In genomic region chr6:52369234-52369633, GRCh38 we compare ENCODE assay signal across 18 cellular contexts. TPM values are rescaled to one million over a fixed set of nuclear protein-coding genes. Genes with fewer than 3 reads are reported as not detected.
DNase-seq lines count a peak whose midpoint lies in the region; ATAC-seq, FAIRE-seq and TF ChIP-seq lines count a peak whose summit lies in the region.
"Had no signal": no experiment of that assay in that cellular context is flagged by ENCODE, and none has a peak within 500 bp of the region (broad histone marks: within the 10 kb centered on the region; RNA-seq: fewer than 3 reads in every experiment).

No MANE protein-coding gene starts in this region.

- H3K36me3 Mint-ChIP-seq in CD4-positive, alpha-beta T cell (ENCODE audit: low read depth): peaks cover 81% of the 10 kb centered on the region
- H3K36me3 Mint-ChIP-seq in naive thymus-derived CD4-positive, alpha-beta T cell: peaks cover 9 to 70% (median 41%) of the 10 kb centered on the region in 5 donors

- POLR2A ChIA-PET in CD4-positive, alpha-beta T cell (lab: Charles Lee): interaction anchor here (0.8 to 8.4 kb wide), 2 partner anchors 19 to 25 kb away, joined by 3 to 132 read pairs; no protein-coding TSS in a partner anchor
- POLR2A ChIA-PET in naive thymus-derived CD4-positive, alpha-beta T cell (lab: Charles Lee): interaction anchor here (1.6 kb wide), 1 partner anchor 84 kb away, joined by 5 read pairs; no protein-coding TSS in a partner anchor

- FAIRE-seq in GM19239 (lab: Jason Lieb, UNC): peak; percentile 14
- FAIRE-seq: GM12878, GM18507 had no signal

- peak overlapping the region; percentile 3 for H3K4me3 ChIP-seq in effector memory CD4-positive, alpha-beta T cell (ENCODE audit: insufficient read depth, low read depth, low read length, poor library complexity, severe bottlenecking)
- H3K4me3 ChIP-seq in naive thymus-derived CD4-positive, alpha-beta T cell (ENCODE audit: low read length): no peak overlapping the region
- H3K4me3 ChIP-seq: GM12878, GM23338 had no signal

- no peak for TF ChIP-seq CTCF in CD4-positive, alpha-beta T cell (IDR thresholded peaks at IDR 0.05)

- no peaks in the 10 kb centered on the region for H3K9me3 ChIP-seq in CD4-positive, alpha-beta T cell (ENCODE audit: control insufficient read depth, low read length)
- no peaks in the 10 kb centered on the region for H3K9me3 ChIP-seq in effector memory CD4-positive, alpha-beta T cell (ENCODE audit: control insufficient read depth, low read length)
- H3K9me3 ChIP-seq in naive thymus-derived CD4-positive, alpha-beta T cell (ENCODE audit: control insufficient read depth in 2 of 3, low read length in 3 of 3): no peaks in the 10 kb centered on the region

- intact Hi-C loops in CD4-positive, alpha-beta T cell (cut with DNase I, micrococcal nuclease): no loop called here
- intact Hi-C loops in naive thymus-derived CD4-positive, alpha-beta T cell (cut with micrococcal nuclease): loop anchor here in 1 of 2 donors (10.0 kb wide), 1 partner anchor 1176 kb away; the partner anchor contains the start of gene GCLC

- no peak for DNase-seq in CD4-positive, alpha-beta T cell
- DNase-seq in GM19239 (ENCODE audit: insufficient read length, low spot score): no peak
- no peak for DNase-seq in effector memory CD4-positive, alpha-beta T cell
- no peak for DNase-seq in naive thymus-derived CD4-positive, alpha-beta T cell
- DNase-seq in DMS 273 (lab: John Stamatoyannopoulos, UW; ENCODE audit: unreplicated experiment): no peak
- DNase-seq in COR-L47 (lab: John Stamatoyannopoulos, UW): no peak
- DNase-seq in mesenteric fat pad (ENCODE audit: low spot score): no peak
- DNase-seq: ACHN; C1 segment of cervical spinal cord; CD8-positive, alpha-beta memory T cell; DMS79; H7; KG1 had no signal

- peaks cover 6% of the 10 kb centered on the region for H3K36me3 ChIP-seq in effector memory CD4-positive, alpha-beta T cell (ENCODE audit: control insufficient read depth, insufficient read depth, low read length)
- peaks cover 0 to 25% (median 3%) of the 10 kb centered on the region in 3 experiments for H3K36me3 ChIP-seq in naive thymus-derived CD4-positive, alpha-beta T cell (ENCODE audit: control insufficient read depth in 2 of 3, insufficient read depth in 3 of 3, low read length in 3 of 3)

- peaks cover 89% of the 10 kb centered on the region for H3K4me1 Mint-ChIP-seq in CD4-positive, alpha-beta T cell (ENCODE audit: low read depth)
- peaks cover 21 to 95% (median 91%) of the 10 kb centered on the region in 7 donors for H3K4me1 Mint-ChIP-seq in naive thymus-derived CD4-positive, alpha-beta T cell

- CTCF ChIA-PET in CD4-positive, alpha-beta T cell (lab: Charles Lee): interaction anchor here (1.2 kb wide), 2 partner anchors 21 to 85 kb away, joined by 3 to 5 read pairs; partner anchors contain the start of gene MCM3
- CTCF ChIA-PET in naive thymus-derived CD4-positive, alpha-beta T cell (lab: Charles Lee): interaction anchor here (0.7 to 11.4 kb wide), 4 partner anchors 10 to 59 kb away, joined by 3 to 78 read pairs (median 38); no protein-coding TSS in a partner anchor

- no peaks in the 10 kb centered on the region for H3K27me3 ChIP-seq in CD4-positive, alpha-beta T cell (ENCODE audit: control insufficient read depth, insufficient read depth, low read length)
- H3K27me3 ChIP-seq in effector memory CD4-positive, alpha-beta T cell (replicated peaks; ENCODE audit: control insufficient read depth, insufficient read depth, low read length, poor library complexity, severe bottlenecking): no peaks in the 10 kb centered on the region
- no peaks in the 10 kb centered on the region for H3K27me3 ChIP-seq in naive thymus-derived CD4-positive, alpha-beta T cell (ENCODE audit: control insufficient read depth in 2 of 2, insufficient read depth in 2 of 2, low read length in 2 of 2)

- H3K4me1 ChIP-seq in effector memory CD4-positive, alpha-beta T cell (ENCODE audit: control insufficient read depth, insufficient read depth, low read length, poor library complexity, severe bottlenecking): no peaks in the 10 kb centered on the region
- H3K4me1 ChIP-seq in naive thymus-derived CD4-positive, alpha-beta T cell (ENCODE audit: control insufficient read depth in 2 of 2, insufficient read depth in 2 of 2, low read length in 2 of 2): peaks cover 14 to 30% of the 10 kb centered on the region in 2 donors

- H3K27me3 Mint-ChIP-seq in CD4-positive, alpha-beta T cell: no peaks in the 10 kb centered on the region
- peaks cover 0 to 2% (median 0%) of the 10 kb centered on the region in 5 donors for H3K27me3 Mint-ChIP-seq in naive thymus-derived CD4-positive, alpha-beta T cell
- H3K27me3 Mint-ChIP-seq: B cell; CD8-positive, alpha-beta memory T cell; IgD-negative memory B cell had no signal

- H3K27ac Mint-ChIP-seq in CD4-positive, alpha-beta T cell: peak overlapping the region; percentile 59
- peak overlapping the region in 8 of 9 donors; percentile 52 to 99 (median 82) for H3K27ac Mint-ChIP-seq in naive thymus-derived CD4-positive, alpha-beta T cell
- H3K27ac Mint-ChIP-seq: B cell, GM23338, IgD-negative memory B cell had no signal

- no peak overlapping the region for H3K4me3 Mint-ChIP-seq in CD4-positive, alpha-beta T cell
- H3K4me3 Mint-ChIP-seq in naive thymus-derived CD4-positive, alpha-beta T cell: peak overlapping the region in 1 of 10 donors; percentile 33
- H3K4me3 Mint-ChIP-seq: B cell; CD8-positive, alpha-beta memory T cell; GM23338; IgD-negative memory B cell had no signal

- peaks cover 4% of the 10 kb centered on the region for H3K9me3 Mint-ChIP-seq in CD4-positive, alpha-beta T cell
- H3K9me3 Mint-ChIP-seq in naive thymus-derived CD4-positive, alpha-beta T cell: peaks cover 0 to 10% (median 5%) of the 10 kb centered on the region in 11 donors
- H3K9me3 Mint-ChIP-seq: GM23338 had no signal

- ATAC-seq in CD4-positive, alpha-beta T cell (ENCODE audit: poor library complexity): no peak
- ATAC-seq in naive thymus-derived CD4-positive, alpha-beta T cell: no peak
- ATAC-seq: GM12878, GM23338 had no signal

- no peak overlapping the region for H3K27ac ChIP-seq in CD4-positive, alpha-beta T cell (ENCODE audit: low read depth, low read length)
- H3K27ac ChIP-seq in effector memory CD4-positive, alpha-beta T cell (ENCODE audit: insufficient read depth, low read length, poor library complexity, severe bottlenecking): no peak overlapping the region
- H3K27ac ChIP-seq in naive thymus-derived CD4-positive, alpha-beta T cell (ENCODE audit: low read depth, low read length): no peak overlapping the region

RNA-seq across cellular contexts. Expression of gene PAQR8, which starts 7.3 kb away (rescaled TPM):
- total RNA-seq in CD4-positive, alpha-beta T cell: 1 to 10 TPM; 1.8 to 1.9 TPM
- 10 to 100 TPM in 3 of 5 experiments, 1 to 10 TPM in 2; 7.5 to 46.2 (median 21.6) TPM for total RNA-seq in naive thymus-derived CD4-positive, alpha-beta T cell
- 10 to 100 TPM; 32.1 to 39.2 TPM for polyA plus RNA-seq in naive thymus-derived CD4-positive, alpha-beta T cell
- total RNA-seq in mesenteric fat pad: 3.9 TPM

RNA-seq across cellular contexts. Expression of gene EFHC1, which starts 50.9 kb away (rescaled TPM):
- total RNA-seq in CD4-positive, alpha-beta T cell: 1 to 10 TPM; 3.4 to 4.8 TPM
- 10 to 100 TPM in 2 of 5 experiments, 1 to 10 TPM in 3; 2.4 to 13.8 (median 6.0) TPM for total RNA-seq in naive thymus-derived CD4-positive, alpha-beta T cell
- 1 to 10 TPM; 1.9 to 5.2 TPM for polyA plus RNA-seq in naive thymus-derived CD4-positive, alpha-beta T cell
- 10.4 TPM for total RNA-seq in mesenteric fat pad
